ENCODE assay signal across 14 cellular contexts in genomic region chr1:45569571-45569961, GRCh38. TPM values are rescaled to one million over a fixed set of nuclear protein-coding genes. Genes with fewer than 3 reads are reported as not detected.
DNase-seq lines count a peak whose midpoint lies in the region; TF ChIP-seq lines count a peak whose summit lies in the region.
"Had no signal": no experiment of that assay in that cellular context is flagged by ENCODE, and none has a peak within 500 bp of the region (broad histone marks: within the 10 kb centered on the region; RNA-seq: fewer than 3 reads in every experiment).

No MANE protein-coding gene starts in this region.

- no peaks in the 10 kb centered on the region for H3K4me1 ChIP-seq in PC-9 (replicated peaks; ENCODE audit: insufficient read depth)
- H3K4me1 ChIP-seq: body of pancreas had no signal

- peaks cover 21% of the 10 kb centered on the region; the same call in 1 of the 2 replicates for H3F3A ChIP-seq in PC-9 (ENCODE audit: insufficient read depth, low read depth)

- no peaks in the 10 kb centered on the region for H3K9me2 ChIP-seq in PC-9 (ENCODE audit: insufficient read depth)

- POLR2A ChIA-PET in PC-9 (lab: Charles Lee; ENCODE audit: unreplicated experiment): interaction anchor here (0.6 kb wide), 1 partner anchor 48 kb away, joined by 5 read pairs; the partner anchor contains the start of gene PRDX1

- H3K36me3 ChIP-seq in PC-9 (ENCODE audit: low read depth): peaks cover 6% of the 10 kb centered on the region

- H3K27ac ChIP-seq in coronary artery (peak overlapping the region in 1 of 2 donors; percentile 60), PC-9 (no peak overlapping the region)
- H3K27ac ChIP-seq: body of pancreas had no signal

- peaks cover 41% of the 10 kb centered on the region for H3K4me1 Mint-ChIP-seq in dendritic cell treated with granulocyte-macrophage colony-stimulating factor and Interleukin-4, amounts not matched to agents 40 ng/mL and 50 ng/mL, for 4 days (ENCODE audit: low read depth)
- H3K4me1 Mint-ChIP-seq: immature natural killer cell had no signal

- CTCF ChIA-PET in PC-9 (lab: Charles Lee): interaction anchor here (0.6 to 0.7 kb wide), 3 partner anchors 49 to 843 kb away, joined by 3 to 5 read pairs (median 3); no protein-coding TSS in a partner anchor

- H3K9me3 ChIP-seq in PC-9 (ENCODE audit: insufficient read depth, low read depth): no peaks in the 10 kb centered on the region
- H3K9me3 ChIP-seq: BLaER1, body of pancreas had no signal

- intact Hi-C loops in dendritic cell treated with granulocyte-macrophage colony-stimulating factor and Interleukin-4, amounts not matched to agents 40 ng/mL and 50 ng/mL, for 4 days (cut with micrococcal nuclease): no loop called here
- intact Hi-C loops in posterior vena cava (cut with DNase I) (loop anchor here (5.0 kb wide), 3 partner anchors 47 to 207 kb away; partner anchors contain the start of gene PRDX1 (in 1 of the 2)), PC-9 (cut with micrococcal nuclease; ENCODE audit: unreplicated experiment) (no loop called here)

- H3K36me3 Mint-ChIP-seq in dendritic cell treated with granulocyte-macrophage colony-stimulating factor and Interleukin-4, amounts not matched to agents 40 ng/mL and 50 ng/mL, for 4 days (ENCODE audit: low read depth): peaks cover 85% of the 10 kb centered on the region

- no peaks in the 10 kb centered on the region for H3K79me2 ChIP-seq in PC-9 (ENCODE audit: low read depth)

- H3K4me3 ChIP-seq in coronary artery: no peak overlapping the region
- no peak overlapping the region for H3K4me3 ChIP-seq in PC-9
- H3K4me3 ChIP-seq: BLaER1, body of pancreas had no signal

- DNase-seq in DMS 273 (lab: John Stamatoyannopoulos, UW; ENCODE audit: unreplicated experiment): peak; percentile 45
- no peak for DNase-seq in DMS 273 treated with DMSO at 0.1 percent for 48 hours (lab: John Stamatoyannopoulos, UW)
- DNase-seq in NCI-H69 (lab: John Stamatoyannopoulos, UW): peak; percentile 9
- DNase-seq in posterior vena cava (ENCODE audit: low spot score): peak; percentile 22
- no peak for DNase-seq in coronary artery (ENCODE audit: low spot score)
- DNase-seq in PC-9: no peak
- DNase-seq in DMS153 treated with DMSO at 0.1 percent for 48 hours (lab: John Stamatoyannopoulos, UW; ENCODE audit: unreplicated experiment): no peak
- DNase-seq: 8988T, NCI-H1048 had no signal

- H3K27me3 ChIP-seq in PC-9 (ENCODE audit: insufficient read depth, low read depth): no peaks in the 10 kb centered on the region
- H3K27me3 ChIP-seq: BLaER1, body of pancreas had no signal

- H4K20me1 ChIP-seq in PC-9 (ENCODE audit: insufficient read depth): 0 out of 2 replicates have a peak, but pooled peaks cover 4% of the 10 kb centered on the region

- H3K27ac Mint-ChIP-seq in dendritic cell treated with granulocyte-macrophage colony-stimulating factor and Interleukin-4, amounts not matched to agents 40 ng/mL and 50 ng/mL, for 4 days: peak overlapping the region; percentile 42
- H3K27ac Mint-ChIP-seq: activated naive CD8-positive, alpha-beta T cell treated with anti-CD3 and anti-CD28 coated beads, Interleukin-2, amount 10 ng/mL, durations not matched to agents 7 days and 5 days had no signal

- H3K9me3 Mint-ChIP-seq in dendritic cell treated with granulocyte-macrophage colony-stimulating factor and Interleukin-4, amounts not matched to agents 40 ng/mL and 50 ng/mL, for 4 days: no peaks in the 10 kb centered on the region
- H3K9me3 Mint-ChIP-seq: activated naive CD8-positive, alpha-beta T cell treated with anti-CD3 and anti-CD28 coated beads, Interleukin-2, amount 10 ng/mL, durations not matched to agents 7 days and 5 days; immature natural killer cell had no signal

- no peak overlapping the region for H3K4me2 ChIP-seq in PC-9
- H3K4me2 ChIP-seq: BLaER1 had no signal

- BruUV-seq in PC-9 (replicated peaks; lab: Mats Ljungman, UMichigan): no TSS peak

- no peak overlapping the region for H3K4me3 Mint-ChIP-seq in dendritic cell treated with granulocyte-macrophage colony-stimulating factor and Interleukin-4, amounts not matched to agents 40 ng/mL and 50 ng/mL, for 4 days
- H3K4me3 Mint-ChIP-seq: activated naive CD8-positive, alpha-beta T cell treated with anti-CD3 and anti-CD28 coated beads, Interleukin-2, amount 10 ng/mL, durations not matched to agents 7 days and 5 days; immature natural killer cell had no signal

- H2AFZ ChIP-seq in PC-9: no peak overlapping the region

- H3K27me3 Mint-ChIP-seq in dendritic cell treated with granulocyte-macrophage colony-stimulating factor and Interleukin-4, amounts not matched to agents 40 ng/mL and 50 ng/mL, for 4 days: no peaks in the 10 kb centered on the region
- H3K27me3 Mint-ChIP-seq: activated naive CD8-positive, alpha-beta T cell treated with anti-CD3 and anti-CD28 coated beads, Interleukin-2, amount 10 ng/mL, durations not matched to agents 7 days and 5 days had no signal

- TF ChIP-seq CTCF in coronary artery (IDR thresholded peaks at IDR 0.05) (no peak), PC-9 (conservative IDR thresholded peaks at IDR 0.05) (no peak)

RNA-seq across cellular contexts. Expression of gene NASP, which starts 14.3 kb away (rescaled TPM):
- total RNA-seq in posterior vena cava (10 to 100 TPM; 36.7 to 45.5 TPM), PC-9 (2021) (211 and 221 TPM in 2 replicates)

RNA-seq across cellular contexts. Expression of gene AKR1A1, which starts 18.9 kb away (rescaled TPM):
- total RNA-seq in posterior vena cava (100 to 1,000 TPM in 1 of 2 donors, 10 to 100 TPM in 1; 97.2 to 119 TPM), PC-9 (2021) (202 and 277 TPM in 2 replicates)

RNA-seq across cellular contexts. Expression of gene PRDX1, which starts 47.9 kb away (rescaled TPM):
- total RNA-seq in posterior vena cava: 100 to 1,000 TPM; 255 to 329 TPM
- 1,455 and 1,838 TPM in 2 replicates for total RNA-seq in PC-9 (2021)

RNA-seq across cellular contexts. Expression of gene CCDC17, which starts 54.3 kb away (rescaled TPM):
- 1 to 10 TPM; 1.5 to 2.3 TPM for total RNA-seq in posterior vena cava
- 5.6 and 6.6 TPM in 2 replicates for total RNA-seq in PC-9 (2021)

Comparison
In these comparisons a context has a peak if more than half of its experiments do, and no peak if none do; other contexts are left out.
1. DNase-seq: peak in DMS 273 (single experiment), NCI-H69 (single experiment) and posterior vena cava (single experiment); none in DMS 273 treated with DMSO at 0.1 percent for 48 hours (single experiment), coronary artery (single experiment), PC-9 (0 of 2) and DMS153 treated with DMSO at 0.1 percent for 48 hours (single experiment).
2. intact Hi-C loops: an anchor here in posterior vena cava (5.0 kb wide); none called in dendritic cell treated with granulocyte-macrophage colony-stimulating factor and Interleukin-4, amounts not matched to agents 40 ng/mL and 50 ng/mL, for 4 days and PC-9.